ENCODE assay signal across 2 cellular contexts in the genomic region with DNA sequence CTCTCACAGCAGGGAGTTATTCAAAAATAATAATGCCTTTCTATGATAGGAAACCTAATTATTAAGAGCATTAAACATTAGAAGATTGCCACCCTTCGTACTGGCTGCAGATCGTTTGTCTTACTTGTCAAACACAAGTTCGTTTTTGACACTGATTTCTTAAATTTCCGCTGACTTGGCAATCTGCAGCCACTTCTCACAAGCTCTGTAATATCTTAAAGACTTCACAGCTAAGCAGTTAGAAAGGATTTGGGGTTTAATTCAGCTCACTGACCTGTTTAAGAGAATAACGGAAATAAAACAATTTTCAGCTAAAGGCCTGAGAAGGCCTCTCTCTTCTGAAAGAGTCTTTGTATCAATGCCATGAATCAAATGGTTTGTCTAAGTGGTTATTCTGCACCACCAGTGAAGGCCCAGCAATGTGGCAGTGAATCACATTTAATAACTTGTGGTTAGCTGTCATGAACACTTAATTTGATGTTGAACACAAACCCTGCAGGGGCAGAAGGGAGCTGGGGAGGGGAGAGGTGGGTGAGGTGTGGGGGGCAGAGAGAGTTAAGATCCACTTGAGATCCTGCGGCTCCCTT.
TF ChIP-seq lines count a peak whose summit lies in the region.

No MANE protein-coding gene starts in this region.

TF ChIP-seq in SK-N-SH, 30 proteins besides CTCF, POLR2A, EP300 and RAD21 (continued from another document and continues in another):
- TF ChIP-seq NRF1 (IDR thresholded peaks at IDR 0.05; ENCODE audit: low read depth, low read length) (no peak), GABPA (IDR thresholded peaks at IDR 0.05; ENCODE audit: low read depth) (no peak), TEAD4 (IDR thresholded peaks at IDR 0.05; ENCODE audit: borderline replicate concordance, insufficient read depth) (peak; percentile 68; the same call in 1 of the 2 replicates), FOSL2 (IDR thresholded peaks at IDR 0.05; ENCODE audit: borderline replicate concordance, low read depth) (peak; percentile 65; the same call in 1 of the 2 replicates), SMC3 (IDR thresholded peaks at IDR 0.05; ENCODE audit: low read depth, low read length) (no peak), EZH2phosphoT487 (IDR thresholded peaks at IDR 0.05; ENCODE audit: borderline replicate concordance, low read depth) (no peak), YY1 (IDR thresholded peaks at IDR 0.05; ENCODE audit: low read depth) (no peak), FOXJ3 (CRISPR knock-in tag; IDR thresholded peaks at IDR 0.05) (no peak), RFX5 (IDR thresholded peaks at IDR 0.05; ENCODE audit: low read length) (no peak), RXRA (IDR thresholded peaks at IDR 0.05; ENCODE audit: borderline replicate concordance, low read depth) (no peak), TCF12 (IDR thresholded peaks at IDR 0.05) (peak; percentile 99), POLR2AphosphoS5 (IDR thresholded peaks at IDR 0.05; ENCODE audit: low read depth, low read length) (peak; percentile 76), GATA2 (CRISPR knock-in tag; IDR thresholded peaks at IDR 0.05) (no peak), MXI1 (IDR thresholded peaks at IDR 0.05; ENCODE audit: low read depth, low read length) (no peak), MEF2A (IDR thresholded peaks at IDR 0.05; ENCODE audit: borderline replicate concordance, low read depth) (no peak), FOXM1 (IDR thresholded peaks at IDR 0.05; ENCODE audit: low read depth) (no peak), JUND (IDR thresholded peaks at IDR 0.05) (peak; percentile 79), NFIC (IDR thresholded peaks at IDR 0.05; ENCODE audit: borderline replicate concordance) (peak; percentile 40; the same call in 1 of the 2 replicates)
- TF ChIP-seq, protein P1, sequence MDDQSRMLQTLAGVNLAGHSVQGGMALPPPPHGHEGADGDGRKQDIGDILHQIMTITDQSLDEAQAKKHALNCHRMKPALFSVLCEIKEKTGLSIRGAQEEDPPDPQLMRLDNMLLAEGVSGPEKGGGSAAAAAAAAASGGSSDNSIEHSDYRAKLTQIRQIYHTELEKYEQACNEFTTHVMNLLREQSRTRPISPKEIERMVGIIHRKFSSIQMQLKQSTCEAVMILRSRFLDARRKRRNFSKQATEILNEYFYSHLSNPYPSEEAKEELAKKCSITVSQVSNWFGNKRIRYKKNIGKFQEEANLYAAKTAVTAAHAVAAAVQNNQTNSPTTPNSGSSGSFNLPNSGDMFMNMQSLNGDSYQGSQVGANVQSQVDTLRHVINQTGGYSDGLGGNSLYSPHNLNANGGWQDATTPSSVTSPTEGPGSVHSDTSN (IDR thresholded peaks at IDR 0.05) = peak; percentile 97
- TF ChIP-seq, protein P2, sequence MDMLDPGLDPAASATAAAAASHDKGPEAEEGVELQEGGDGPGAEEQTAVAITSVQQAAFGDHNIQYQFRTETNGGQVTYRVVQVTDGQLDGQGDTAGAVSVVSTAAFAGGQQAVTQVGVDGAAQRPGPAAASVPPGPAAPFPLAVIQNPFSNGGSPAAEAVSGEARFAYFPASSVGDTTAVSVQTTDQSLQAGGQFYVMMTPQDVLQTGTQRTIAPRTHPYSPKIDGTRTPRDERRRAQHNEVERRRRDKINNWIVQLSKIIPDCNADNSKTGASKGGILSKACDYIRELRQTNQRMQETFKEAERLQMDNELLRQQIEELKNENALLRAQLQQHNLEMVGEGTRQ (IDR thresholded peaks at IDR 0.05; ENCODE audit: borderline replicate concordance, low read depth, low read length) = no peak
- TF ChIP-seq, protein P3, sequence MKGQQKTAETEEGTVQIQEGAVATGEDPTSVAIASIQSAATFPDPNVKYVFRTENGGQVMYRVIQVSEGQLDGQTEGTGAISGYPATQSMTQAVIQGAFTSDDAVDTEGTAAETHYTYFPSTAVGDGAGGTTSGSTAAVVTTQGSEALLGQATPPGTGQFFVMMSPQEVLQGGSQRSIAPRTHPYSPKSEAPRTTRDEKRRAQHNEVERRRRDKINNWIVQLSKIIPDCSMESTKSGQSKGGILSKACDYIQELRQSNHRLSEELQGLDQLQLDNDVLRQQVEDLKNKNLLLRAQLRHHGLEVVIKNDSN (IDR thresholded peaks at IDR 0.05; ENCODE audit: borderline replicate concordance, low read depth) = no peak
- TF ChIP-seq, protein P4, sequence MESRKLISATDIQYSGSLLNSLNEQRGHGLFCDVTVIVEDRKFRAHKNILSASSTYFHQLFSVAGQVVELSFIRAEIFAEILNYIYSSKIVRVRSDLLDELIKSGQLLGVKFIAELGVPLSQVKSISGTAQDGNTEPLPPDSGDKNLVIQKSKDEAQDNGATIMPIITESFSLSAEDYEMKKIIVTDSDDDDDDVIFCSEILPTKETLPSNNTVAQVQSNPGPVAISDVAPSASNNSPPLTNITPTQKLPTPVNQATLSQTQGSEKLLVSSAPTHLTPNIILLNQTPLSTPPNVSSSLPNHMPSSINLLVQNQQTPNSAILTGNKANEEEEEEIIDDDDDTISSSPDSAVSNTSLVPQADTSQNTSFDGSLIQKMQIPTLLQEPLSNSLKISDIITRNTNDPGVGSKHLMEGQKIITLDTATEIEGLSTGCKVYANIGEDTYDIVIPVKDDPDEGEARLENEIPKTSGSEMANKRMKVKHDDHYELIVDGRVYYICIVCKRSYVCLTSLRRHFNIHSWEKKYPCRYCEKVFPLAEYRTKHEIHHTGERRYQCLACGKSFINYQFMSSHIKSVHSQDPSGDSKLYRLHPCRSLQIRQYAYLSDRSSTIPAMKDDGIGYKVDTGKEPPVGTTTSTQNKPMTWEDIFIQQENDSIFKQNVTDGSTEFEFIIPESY (IDR thresholded peaks at IDR 0.05; ENCODE audit: borderline replicate concordance, low read depth) = peak; percentile 66; the same call in 1 of the 2 replicates
- TF ChIP-seq, protein P5, sequence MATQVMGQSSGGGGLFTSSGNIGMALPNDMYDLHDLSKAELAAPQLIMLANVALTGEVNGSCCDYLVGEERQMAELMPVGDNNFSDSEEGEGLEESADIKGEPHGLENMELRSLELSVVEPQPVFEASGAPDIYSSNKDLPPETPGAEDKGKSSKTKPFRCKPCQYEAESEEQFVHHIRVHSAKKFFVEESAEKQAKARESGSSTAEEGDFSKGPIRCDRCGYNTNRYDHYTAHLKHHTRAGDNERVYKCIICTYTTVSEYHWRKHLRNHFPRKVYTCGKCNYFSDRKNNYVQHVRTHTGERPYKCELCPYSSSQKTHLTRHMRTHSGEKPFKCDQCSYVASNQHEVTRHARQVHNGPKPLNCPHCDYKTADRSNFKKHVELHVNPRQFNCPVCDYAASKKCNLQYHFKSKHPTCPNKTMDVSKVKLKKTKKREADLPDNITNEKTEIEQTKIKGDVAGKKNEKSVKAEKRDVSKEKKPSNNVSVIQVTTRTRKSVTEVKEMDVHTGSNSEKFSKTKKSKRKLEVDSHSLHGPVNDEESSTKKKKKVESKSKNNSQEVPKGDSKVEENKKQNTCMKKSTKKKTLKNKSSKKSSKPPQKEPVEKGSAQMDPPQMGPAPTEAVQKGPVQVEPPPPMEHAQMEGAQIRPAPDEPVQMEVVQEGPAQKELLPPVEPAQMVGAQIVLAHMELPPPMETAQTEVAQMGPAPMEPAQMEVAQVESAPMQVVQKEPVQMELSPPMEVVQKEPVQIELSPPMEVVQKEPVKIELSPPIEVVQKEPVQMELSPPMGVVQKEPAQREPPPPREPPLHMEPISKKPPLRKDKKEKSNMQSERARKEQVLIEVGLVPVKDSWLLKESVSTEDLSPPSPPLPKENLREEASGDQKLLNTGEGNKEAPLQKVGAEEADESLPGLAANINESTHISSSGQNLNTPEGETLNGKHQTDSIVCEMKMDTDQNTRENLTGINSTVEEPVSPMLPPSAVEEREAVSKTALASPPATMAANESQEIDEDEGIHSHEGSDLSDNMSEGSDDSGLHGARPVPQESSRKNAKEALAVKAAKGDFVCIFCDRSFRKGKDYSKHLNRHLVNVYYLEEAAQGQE (IDR thresholded peaks at IDR 0.05; ENCODE audit: low read depth, low read length) = no peak

TF ChIP-seq in WTC11, 78 proteins besides CTCF, POLR2A, EP300 and RAD21 (continued from another document):
- TF ChIP-seq TCF7 (CRISPR knock-in tag; IDR thresholded peaks at IDR 0.05; ENCODE audit: low read depth) = no peak
- no peak for TF ChIP-seq GRHL2 (CRISPR knock-in tag; IDR thresholded peaks at IDR 0.05; ENCODE audit: insufficient replicate concordance, severe bottlenecking)
- no peak for TF ChIP-seq NR1H2 (CRISPR knock-in tag; IDR thresholded peaks at IDR 0.05)
- TF ChIP-seq ZBTB43 (CRISPR knock-in tag; IDR thresholded peaks at IDR 0.05) = no peak
- no peak for TF ChIP-seq CREB1 (CRISPR knock-in tag; IDR thresholded peaks at IDR 0.05)
- TF ChIP-seq NR2C2 (CRISPR knock-in tag; IDR thresholded peaks at IDR 0.05) = no peak
- TF ChIP-seq FOXJ3 (CRISPR knock-in tag; IDR thresholded peaks at IDR 0.05; ENCODE audit: borderline replicate concordance) = no peak
- TF ChIP-seq ZNF281 (CRISPR knock-in tag; IDR thresholded peaks at IDR 0.05) = no peak
- TF ChIP-seq GABPB1 (CRISPR knock-in tag; IDR thresholded peaks at IDR 0.05) = no peak
- no peak for TF ChIP-seq ZBTB21 (CRISPR knock-in tag; IDR thresholded peaks at IDR 0.05; ENCODE audit: borderline replicate concordance)
